2 cellular contexts compared by ENCODE assay signal in genomic region chr21:39345440-39345839, GRCh38.
TF ChIP-seq lines count a peak whose summit lies in the region.

No MANE protein-coding gene starts in this region.

TF ChIP-seq in SK-N-SH, 30 proteins besides CTCF, POLR2A, EP300 and RAD21 (continued from another document):
- TF ChIP-seq RXRA (IDR thresholded peaks at IDR 0.05; ENCODE audit: borderline replicate concordance, low read depth) (no peak), PBX3 (IDR thresholded peaks at IDR 0.05) (no peak), SIN3A (IDR thresholded peaks at IDR 0.05; ENCODE audit: borderline replicate concordance, low read depth, low read length) (no peak), MEF2A (IDR thresholded peaks at IDR 0.05; ENCODE audit: borderline replicate concordance, low read depth) (no peak), USF1 (IDR thresholded peaks at IDR 0.05; ENCODE audit: borderline replicate concordance, low read depth) (no peak), MAX (IDR thresholded peaks at IDR 0.05; ENCODE audit: low read depth) (no peak)

TF ChIP-seq in SK-N-SH treated with all-trans-retinoic acid at 6 μM for 48 hours, 23 proteins besides CTCF, POLR2A, EP300 and RAD21 (continued from another document):
- TF ChIP-seq PATZ1 (CRISPR knock-in tag; IDR thresholded peaks at IDR 0.05; ENCODE audit: borderline replicate concordance) (no peak), ISL1 (CRISPR knock-in tag; IDR thresholded peaks at IDR 0.05) (no peak), ZNF70 (CRISPR knock-in tag; IDR thresholded peaks at IDR 0.05) (no peak), ESRRG (CRISPR knock-in tag; IDR thresholded peaks at IDR 0.05) (no peak), CSRNP3 (CRISPR knock-in tag; IDR thresholded peaks at IDR 0.05) (no peak), TCF4 (CRISPR knock-in tag; IDR thresholded peaks at IDR 0.05; ENCODE audit: borderline replicate concordance) (no peak), ZNF8 (CRISPR knock-in tag; IDR thresholded peaks at IDR 0.05) (no peak)
